21 cellular contexts compared by ENCODE assay signal in the genomic region with DNA sequence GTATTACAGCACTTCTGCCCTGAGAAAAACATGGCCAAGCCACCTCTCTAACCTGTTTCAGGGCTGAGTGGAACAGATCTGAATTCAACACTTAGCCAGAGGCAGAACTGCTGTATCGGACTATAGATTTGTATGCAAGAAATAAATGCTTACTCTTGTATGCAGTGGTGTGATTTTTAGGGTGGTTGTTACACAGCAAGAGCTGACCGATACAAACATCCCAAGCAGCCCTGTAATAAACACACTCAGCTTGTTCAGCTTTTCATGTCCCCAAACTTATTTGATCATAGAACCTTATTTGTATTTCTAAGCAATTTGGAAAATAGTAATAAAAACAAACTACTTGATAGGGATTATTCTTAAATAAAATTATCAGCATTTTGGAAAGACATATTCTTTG. TPM values are rescaled to one million over a fixed set of nuclear protein-coding genes. Genes with fewer than 3 reads are reported as not detected.
DNase-seq lines count a peak whose midpoint lies in the region; ATAC-seq, FAIRE-seq and TF ChIP-seq lines count a peak whose summit lies in the region.
"Had no signal": no experiment of that assay in that cellular context is flagged by ENCODE, and none has a peak within 500 bp of the region (broad histone marks: within the 10 kb centered on the region; RNA-seq: fewer than 3 reads in every experiment).

No MANE protein-coding gene starts in this region.

- H3K9me3 ChIP-seq in A549 (peaks cover 22% of the 10 kb centered on the region; the same call in 1 of the 3 replicates), HEK293 (ENCODE audit: control insufficient read depth, insufficient read depth, low read depth, low read length) (no peaks in the 10 kb centered on the region; the same call in 1 of the 2 replicates), neutrophil (no peaks in the 10 kb centered on the region)

- H3K27ac ChIP-seq in A549 (no peak overlapping the region), HEK293 (ENCODE audit: extremely low read depth, low read depth, low read length) (no peak overlapping the region), neutrophil (peak overlapping the region; percentile 82)
- H3K27ac ChIP-seq: BLaER1 treated with 17β-estradiol and CSF1 and Interleukin-3, amounts not matched to agents 10 nM and 100 nM; C4-2B had no signal

- H3K4me1 ChIP-seq in A549 (no peaks in the 10 kb centered on the region), HEK293 (ENCODE audit: control insufficient read depth, insufficient read depth, low read length) (no peaks in the 10 kb centered on the region), neutrophil (ENCODE audit: control insufficient read depth in 1 of 2, insufficient read depth in 1 of 2, low read depth in 1 of 2, low read length in 1 of 2) (no peaks in the 10 kb centered on the region)
- H3K4me1 ChIP-seq: Caco-2 had no signal

- WGBS in A549 (ENCODE audit: missing lambda C conversion rate): 99% methylated on average over 2 of the region's 2 CpGs

- no peak for TF ChIP-seq RAD21 in A549 (conservative IDR thresholded peaks at IDR 0.05 in 1 of 2, IDR thresholded peaks at IDR 0.05 in 1 of 2)

- TF ChIP-seq POLR2A in A549 (IDR thresholded peaks at IDR 0.05; ENCODE audit: low read length): no peak

- no peak for DNase-seq in A549 (ENCODE audit: low read depth in 1 of 2, low spot score in 1 of 2)
- no peak for DNase-seq in hepatic stellate cell (ENCODE audit: low spot score)
- no peak for DNase-seq in SK-N-DZ (ENCODE audit: low spot score)
- DNase-seq: 8988T; AML-193; Caco-2; Calu3; CD4-positive, alpha-beta T cell; CD8-positive, alpha-beta T cell; DMS79 treated with DMSO at 0.1 percent for 48 hours; GF-D8 had no signal

- no peak for ATAC-seq in A549
- ATAC-seq in HG02885 (IDR thresholded peaks at IDR 0.05; ENCODE audit: poor library complexity, unreplicated experiment): no peak
- ATAC-seq: CD8-positive, alpha-beta T cell had no signal

- H3K4me3 ChIP-seq in A549: no peak overlapping the region
- H3K4me3 ChIP-seq in HEK293 (ENCODE audit: low read depth, low read length): no peak overlapping the region
- H3K4me3 ChIP-seq in neutrophil (ENCODE audit: low read depth in 1 of 2, low read length in 1 of 2): no peak overlapping the region
- H3K4me3 ChIP-seq: BLaER1 treated with 17β-estradiol and CSF1 and Interleukin-3, amounts not matched to agents 10 nM and 100 nM had no signal

- H3K27me3 ChIP-seq in neutrophil: no peaks in the 10 kb centered on the region
- H3K27me3 ChIP-seq: BLaER1 treated with 17β-estradiol and CSF1 and Interleukin-3, amounts not matched to agents 10 nM and 100 nM had no signal

- no peak for TF ChIP-seq CTCF in A549 (IDR thresholded peaks at IDR 0.05)
- TF ChIP-seq CTCF in HEK293 (tag by site-specific recombination; IDR thresholded peaks at IDR 0.05): no peak
- TF ChIP-seq CTCF in neutrophil (IDR thresholded peaks at IDR 0.05): no peak

- H3K36me3 ChIP-seq in HEK293 (ENCODE audit: control insufficient read depth in 2 of 2, insufficient read depth in 1 of 2, low read length in 2 of 2) (peaks cover 0 to 8% of the 10 kb centered on the region in 2 experiments; a peak in 1 of 3 replicates), neutrophil (peaks cover 48% of the 10 kb centered on the region)

- H3K4me2 ChIP-seq in A549: no peak overlapping the region
- H3K4me2 ChIP-seq: BLaER1 treated with 17β-estradiol and CSF1 and Interleukin-3, amounts not matched to agents 10 nM and 100 nM had no signal

- POLR2A ChIA-PET in A549 (lab: Yijun Ruan, JAX): no interaction called here
- POLR2A ChIA-PET in HEK293 (lab: Yijun Ruan, JAX): interaction anchor here (0.6 kb wide), 1 partner anchor 23 kb away, joined by 3 read pairs; no protein-coding TSS in a partner anchor

- CTCF ChIA-PET in A549 (lab: Yijun Ruan, JAX) (interaction anchor here (0.6 to 3.2 kb wide), 4 partner anchors 20 to 547 kb away, joined by 3 to 15 read pairs (median 8); no protein-coding TSS in a partner anchor), HEK293 (lab: Yijun Ruan, JAX) (interaction anchor here (0.6 to 1.4 kb wide), 3 partner anchors 25 to 629 kb away, joined by 3 read pairs; no protein-coding TSS in a partner anchor)

- TF ChIP-seq EP300 in A549 (IDR thresholded peaks at IDR 0.05): no peak

- FAIRE-seq in A549 (lab: Jason Lieb, UNC): peak; percentile 7
- FAIRE-seq: A204.1, D721Med, G401.6, GM12891, GM19239 had no signal

TF ChIP-seq in A549, 52 proteins besides CTCF, POLR2A, EP300 and RAD21 (continues in another document):
- TF ChIP-seq ZNF302 (CRISPR knock-in tag; IDR thresholded peaks at IDR 0.05) (no peak), HEYL (CRISPR knock-in tag; IDR thresholded peaks at IDR 0.05) (no peak), NPAS2 (CRISPR knock-in tag; IDR thresholded peaks at IDR 0.05; ENCODE audit: borderline replicate concordance) (no peak), MAX (IDR thresholded peaks at IDR 0.05) (no peak), RNF2 (IDR thresholded peaks at IDR 0.05; ENCODE audit: borderline replicate concordance, low read depth) (no peak), RCOR1 (IDR thresholded peaks at IDR 0.05; ENCODE audit: low read depth, low read length) (no peak), FOXS1 (CRISPR knock-in tag; IDR thresholded peaks at IDR 0.05) (no peak), ESRRA (IDR thresholded peaks at IDR 0.05; ENCODE audit: borderline replicate concordance, low read length) (no peak)
- TF ChIP-seq, protein P1, sequence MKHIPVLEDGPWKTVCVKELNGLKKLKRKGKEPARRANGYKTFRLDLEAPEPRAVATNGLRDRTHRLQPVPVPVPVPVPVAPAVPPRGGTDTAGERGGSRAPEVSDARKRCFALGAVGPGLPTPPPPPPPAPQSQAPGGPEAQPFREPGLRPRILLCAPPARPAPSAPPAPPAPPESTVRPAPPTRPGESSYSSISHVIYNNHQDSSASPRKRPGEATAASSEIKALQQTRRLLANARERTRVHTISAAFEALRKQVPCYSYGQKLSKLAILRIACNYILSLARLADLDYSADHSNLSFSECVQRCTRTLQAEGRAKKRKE (CRISPR knock-in tag; IDR thresholded peaks at IDR 0.05; ENCODE audit: low read depth): no peak

TF ChIP-seq in HEK293, 187 proteins besides CTCF, POLR2A, EP300 and RAD21:
- TF ChIP-seq HOXD13 (CRISPR knock-in tag; IDR thresholded peaks at IDR 0.05; ENCODE audit: borderline replicate concordance) (no peak), RBAK (tag by site-specific recombination; IDR thresholded peaks at IDR 0.05) (0 out of 2 replicates have a peak, but pooled peaks have one; percentile 53)

RNA-seq across cellular contexts. Expression of gene RFLNB, which starts 8.2 kb away (rescaled TPM):
- 10.7 and 11.7 TPM in 2 replicates for polyA plus RNA-seq in A549 (2011; rRNA removed)
- 9.3 and 13.6 TPM in 2 replicates for polyA plus RNA-seq in A549 (2012; cell fraction: cytosol; rRNA removed)
- polyA plus RNA-seq in A549 (2012; cell fraction: nucleus; rRNA removed): 7.2 and 9.0 TPM in 2 replicates
- 29.9 to 32.2 TPM (median 31.4 TPM) in 3 replicates for polyA plus RNA-seq in A549 (2017; fragmentation: RNase III; extraction: RNeasy Plus Mini Kit Qiagen cat#74134 plus additional on column Dnase treatment)
- 7.4 and 9.3 TPM in 2 replicates for polyA minus RNA-seq in A549 (2011; rRNA and poly(A)+ RNA removed)
- polyA plus RNA-seq in SK-N-DZ (2014; cell fraction: cytosol; rRNA removed): 17.7 and 19.6 TPM in 2 replicates
- 7.2 and 7.6 TPM in 2 replicates for polyA plus RNA-seq in SK-N-DZ (2014; cell fraction: nucleus; rRNA removed)
